ENCODE assay signal across 11 cellular contexts in the genomic region with DNA sequence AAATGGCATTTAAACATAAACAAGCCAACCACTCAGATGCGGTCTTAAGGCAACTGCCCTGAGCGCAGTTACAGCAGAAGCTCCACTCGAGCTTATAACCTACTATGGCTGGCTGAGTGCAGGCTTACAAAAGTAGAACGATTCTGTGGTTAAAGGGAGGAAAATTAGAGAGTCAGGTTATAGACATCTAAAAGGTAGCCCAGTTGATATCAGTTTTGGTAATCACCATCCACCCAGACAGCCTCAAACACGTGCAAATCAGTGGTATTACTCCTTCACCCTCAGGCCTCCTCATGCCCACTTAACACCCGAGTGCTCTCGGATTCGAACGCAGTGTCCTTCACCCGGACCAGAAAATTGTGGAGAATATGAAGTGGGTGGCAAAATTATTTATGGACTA. TPM values are rescaled to one million over a fixed set of nuclear protein-coding genes. Genes with fewer than 3 reads are reported as not detected.
A peak's percentile ranks its signal among the peaks of the same experiment; 100 is the strongest.
DNase-seq lines count a peak whose midpoint lies in the region; ATAC-seq and TF ChIP-seq lines count a peak whose summit lies in the region.
"Had no signal": no experiment of that assay in that cellular context is flagged by ENCODE, and none has a peak within 500 bp of the region (broad histone marks: within the 10 kb centered on the region; RNA-seq: fewer than 3 reads in every experiment).

No MANE protein-coding gene starts in this region.

- peaks cover 41 to 74% (median 56%) of the 10 kb centered on the region in 3 donors for H3K4me1 Mint-ChIP-seq in CD8-positive, alpha-beta memory T cell
- H3K4me1 Mint-ChIP-seq in activated naive CD8-positive, alpha-beta T cell treated with anti-CD3 and anti-CD28 coated beads, Interleukin-2, amount 50 U/mL, for 24 hours: peaks cover 50% of the 10 kb centered on the region
- H3K4me1 Mint-ChIP-seq in nephron: peaks cover 39% of the 10 kb centered on the region

- in situ Hi-C loops in G401 (cut with HindIII; ENCODE audit: low sequenced_read_pairs): no loop called here

- ATAC-seq in activated naive CD8-positive, alpha-beta T cell treated with anti-CD3 and anti-CD28 coated beads, Interleukin-2, amount 50 U/mL, for 24 hours: peak; percentile 12
- ATAC-seq in HG03457 (IDR thresholded peaks at IDR 0.05; ENCODE audit: unreplicated experiment) (no peak), GM18498 (IDR thresholded peaks at IDR 0.05; ENCODE audit: unreplicated experiment) (no peak)

- POLR2A ChIA-PET in CD8-positive, alpha-beta memory T cell (lab: Charles Lee): no interaction called here

- peak overlapping the region; percentile 20 to 93 (median 62) for H3K27ac Mint-ChIP-seq in CD8-positive, alpha-beta memory T cell
- peak overlapping the region; percentile 95 for H3K27ac Mint-ChIP-seq in activated naive CD8-positive, alpha-beta T cell treated with anti-CD3 and anti-CD28 coated beads, Interleukin-2, amount 50 U/mL, for 24 hours
- H3K27ac Mint-ChIP-seq in nephron: peak overlapping the region in 1 of 3 experiments; percentile 26

- CTCF ChIA-PET in CD8-positive, alpha-beta memory T cell (lab: Charles Lee): no interaction called here

- H3K36me3 ChIP-seq in CD8-positive, alpha-beta memory T cell (ENCODE audit: insufficient read depth, low read length): peaks cover 5% of the 10 kb centered on the region

- H3K36me3 Mint-ChIP-seq in CD8-positive, alpha-beta memory T cell: peaks cover 6 to 29% (median 6%) of the 10 kb centered on the region in 3 donors
- peaks cover 20% of the 10 kb centered on the region for H3K36me3 Mint-ChIP-seq in activated naive CD8-positive, alpha-beta T cell treated with anti-CD3 and anti-CD28 coated beads, Interleukin-2, amount 50 U/mL, for 24 hours (ENCODE audit: low read depth)
- peaks cover 20% of the 10 kb centered on the region for H3K36me3 Mint-ChIP-seq in nephron (ENCODE audit: low read depth)

- peaks cover 18% of the 10 kb centered on the region for H3K4me1 ChIP-seq in CD8-positive, alpha-beta memory T cell (ENCODE audit: insufficient read depth, low read length)

- DNase-seq in CD8-positive, alpha-beta memory T cell: peak in 1 of 5 donors; percentile 17
- DNase-seq in NCI-H69 (lab: John Stamatoyannopoulos, UW) (peak; percentile 49), G401 (ENCODE audit: low spot score) (no peak), HK-2 (ENCODE audit: unreplicated experiment) (no peak)
- DNase-seq in activated naive CD8-positive, alpha-beta T cell treated with anti-CD3 and anti-CD28 coated beads, Interleukin-2, amount 50 U/mL, for 24 hours: no peak
- DNase-seq: Calu3, GM23248, NCI-H1105 treated with DMSO at 0.1 percent for 48 hours had no signal

- H3K27ac ChIP-seq in CD8-positive, alpha-beta memory T cell (ENCODE audit: low read depth, low read length): no peak overlapping the region
- H3K27ac ChIP-seq: GM23248 had no signal

- peaks cover 0 to 3% (median 0%) of the 10 kb centered on the region in 5 donors for H3K9me3 Mint-ChIP-seq in CD8-positive, alpha-beta memory T cell
- no peaks in the 10 kb centered on the region for H3K9me3 Mint-ChIP-seq in activated naive CD8-positive, alpha-beta T cell treated with anti-CD3 and anti-CD28 coated beads, Interleukin-2, amount 50 U/mL, for 24 hours
- H3K9me3 Mint-ChIP-seq in nephron: no peaks in the 10 kb centered on the region

- no peak for TF ChIP-seq CTCF in nephron (IDR thresholded peaks at IDR 0.05; ENCODE audit: unreplicated experiment in 3 of 3)

- peaks cover 37 to 80% of the 10 kb centered on the region in 2 donors for H3K27me3 Mint-ChIP-seq in CD8-positive, alpha-beta memory T cell
- peaks cover 8% of the 10 kb centered on the region for H3K27me3 Mint-ChIP-seq in activated naive CD8-positive, alpha-beta T cell treated with anti-CD3 and anti-CD28 coated beads, Interleukin-2, amount 50 U/mL, for 24 hours
- H3K27me3 Mint-ChIP-seq in nephron (ENCODE audit: low read depth): peaks cover 62% of the 10 kb centered on the region

- H3K9me3 ChIP-seq in CD8-positive, alpha-beta memory T cell (ENCODE audit: low read length): no peaks in the 10 kb centered on the region

- H3K4me3 ChIP-seq in CD8-positive, alpha-beta memory T cell (ENCODE audit: low read length): peak overlapping the region; percentile 69
- H3K4me3 ChIP-seq: GM23248 had no signal

- peak overlapping the region; percentile 80 to 93 (median 89) for H3K4me3 Mint-ChIP-seq in CD8-positive, alpha-beta memory T cell
- peak overlapping the region; percentile 96 for H3K4me3 Mint-ChIP-seq in activated naive CD8-positive, alpha-beta T cell treated with anti-CD3 and anti-CD28 coated beads, Interleukin-2, amount 50 U/mL, for 24 hours
- H3K4me3 Mint-ChIP-seq in nephron: peak overlapping the region; percentile 88 to 100 (median 95)

- no peaks in the 10 kb centered on the region for H3K27me3 ChIP-seq in CD8-positive, alpha-beta memory T cell (ENCODE audit: insufficient read depth, low read length, poor library complexity, severe bottlenecking)

RNA-seq across cellular contexts. Expression of a gene that starts 3.1 kb away (rescaled TPM):
- 10 to 100 TPM; 53.2 to 55.1 TPM for total RNA-seq in CD8-positive, alpha-beta memory T cell
- 230 TPM for polyA plus RNA-seq in CD8-positive, alpha-beta memory T cell
- not detected in 2 replicates for total RNA-seq in G401 (2014; rRNA removed; shearing (Covaris generic))
- total RNA-seq: Calu3, GM23248 had no signal

Comparison
In these comparisons a context has a peak if more than half of its experiments do, and no peak if none do; other contexts are left out.
1. RNA of a gene that starts 3.1 kb away (total RNA-seq): 53.2 to 55.1 TPM in CD8-positive, alpha-beta memory T cell; not detected in G401; every median in the first group is over 10 times any median in the second.
2. Peak in every context shown above with its lines, with median percentiles within 50 percentile points of each other: H3K4me3 Mint-ChIP-seq.